In the genomic region with DNA sequence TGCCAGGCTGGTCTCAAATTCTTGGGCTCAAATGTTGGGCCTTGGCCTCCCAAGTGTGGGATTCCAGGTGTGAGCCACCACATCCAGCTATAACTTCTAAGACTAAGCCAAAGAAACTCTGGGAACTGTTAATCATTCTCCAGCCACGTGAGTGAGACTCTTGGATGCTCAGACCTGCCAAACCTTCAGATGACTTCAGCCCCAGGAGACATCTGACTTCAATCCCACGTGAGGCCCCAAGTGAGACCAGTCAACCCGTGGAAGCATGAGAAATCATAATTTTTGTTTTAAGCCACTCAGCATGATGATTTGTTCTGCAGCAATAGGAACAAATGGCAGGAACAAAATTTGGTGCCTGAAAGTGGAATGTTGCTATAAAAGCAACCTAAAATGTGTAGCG, we compare ENCODE assay signal across 20 cellular contexts. TPM values are rescaled to one million over a fixed set of nuclear protein-coding genes. Genes with fewer than 3 reads are reported as not detected.
DNase-seq lines count a peak whose midpoint lies in the region; TF ChIP-seq lines count a peak whose summit lies in the region.
"Had no signal": no experiment of that assay in that cellular context is flagged by ENCODE, and none has a peak within 500 bp of the region (broad histone marks: within the 10 kb centered on the region; RNA-seq: fewer than 3 reads in every experiment).

No MANE protein-coding gene starts in this region.

- H3K4me1 Mint-ChIP-seq in progenitor cell of endocrine pancreas (ENCODE audit: low read depth), result peaks cover 16% of the 10 kb centered on the region

- peaks cover 4% of the 10 kb centered on the region for H3K9me3 Mint-ChIP-seq in progenitor cell of endocrine pancreas (ENCODE audit: low read depth)
- H3K9me3 Mint-ChIP-seq: CD4-positive, CD25-positive, alpha-beta regulatory T cell; CD8-positive, alpha-beta T cell had no signal

- H3K4me3 ChIP-seq in HUES48 (ENCODE audit: low read depth, low read length) (no peak overlapping the region), epithelial cell of proximal tubule (ENCODE audit: low read depth, low read length) (no peak overlapping the region)
- H3K4me3 ChIP-seq: BLaER1 had no signal

- TF ChIP-seq CTCF in epithelial cell of proximal tubule (conservative IDR thresholded peaks at IDR 0.05; ENCODE audit: low read depth, low read length), result no peak
- TF ChIP-seq CTCF in progenitor cell of endocrine pancreas (IDR thresholded peaks at IDR 0.05; ENCODE audit: unreplicated experiment), result no peak
- TF ChIP-seq CTCF in GM10266 (IDR thresholded peaks at IDR 0.05; ENCODE audit: control insufficient read depth, insufficient read depth, low read depth, missing control alignments), result no peak

- H3K4me1 ChIP-seq in HUES48 (ENCODE audit: control insufficient read depth, insufficient read depth, low read length), result peaks cover 24% of the 10 kb centered on the region

- H3K4me3 Mint-ChIP-seq in progenitor cell of endocrine pancreas (ENCODE audit: low read depth), result no peak overlapping the region
- H3K4me3 Mint-ChIP-seq: B cell; CD4-positive, CD25-positive, alpha-beta regulatory T cell; CD8-positive, alpha-beta T cell had no signal

- H3K9me3 ChIP-seq in HUES48 (ENCODE audit: control insufficient read depth, insufficient read depth, low read length), result no peaks in the 10 kb centered on the region; the same call in 1 of the 2 replicates
- H3K9me3 ChIP-seq: BLaER1 had no signal

- H3K27ac Mint-ChIP-seq in progenitor cell of endocrine pancreas, result peak overlapping the region; percentile 16
- H3K27ac Mint-ChIP-seq: B cell; CD4-positive, CD25-positive, alpha-beta regulatory T cell; CD8-positive, alpha-beta T cell had no signal

- no peaks in the 10 kb centered on the region for H3K27me3 Mint-ChIP-seq in progenitor cell of endocrine pancreas

- peak overlapping the region; percentile 43 for H3K27ac ChIP-seq in HUES48 (ENCODE audit: low read depth, low read length)
- H3K27ac ChIP-seq: 22Rv1, BLaER1, C4-2B had no signal

- H3K36me3 ChIP-seq in HUES48 (ENCODE audit: control insufficient read depth, insufficient read depth, low read length), result no peaks in the 10 kb centered on the region
- H3K36me3 ChIP-seq: BLaER1 had no signal

- no peaks in the 10 kb centered on the region for H3K27me3 ChIP-seq in HUES48 (ENCODE audit: control insufficient read depth, insufficient read depth, low read length)
- H3K27me3 ChIP-seq: BLaER1 had no signal

- peak; percentile 49 for DNase-seq in epithelial cell of proximal tubule (ENCODE audit: low read depth)
- DNase-seq in islet precursor cell, result peak; percentile 27
- DNase-seq in progenitor cell of endocrine pancreas (ENCODE audit: low spot score, unreplicated experiment), result no peak
- no peak for DNase-seq in dermis blood vessel endothelial cell
- DNase-seq in GM10266 (ENCODE audit: extremely low spot score), result no peak
- DNase-seq in COR-L47 (lab: John Stamatoyannopoulos, UW), result no peak
- DNase-seq in OCI-M2 (lab: John Stamatoyannopoulos, UW; ENCODE audit: unreplicated experiment), result no peak
- DNase-seq: CD8-positive, alpha-beta T cell; DMS 273 treated with DMSO at 0.1 percent for 48 hours; DMS53; DMS79 treated with DMSO at 0.1 percent for 48 hours; GF-D8; GOT3; HCEC 1CT had no signal

- H3K9ac ChIP-seq in HUES48 (ENCODE audit: low read depth, low read length), result no peak overlapping the region
- H3K9ac ChIP-seq: BLaER1 had no signal

- no peaks in the 10 kb centered on the region for H3K36me3 Mint-ChIP-seq in progenitor cell of endocrine pancreas (ENCODE audit: insufficient read depth)
- H3K36me3 Mint-ChIP-seq: CD4-positive, CD25-positive, alpha-beta regulatory T cell; CD8-positive, alpha-beta T cell had no signal

RNA-seq across cellular contexts. Expression of a gene that starts 4.3 kb away (rescaled TPM):
- total RNA-seq in epithelial cell of proximal tubule (122 and 165 TPM in 2 replicates), progenitor cell of endocrine pancreas (147 and 162 TPM in 2 replicates), dermis blood vessel endothelial cell (57.3 and 93.5 TPM in 2 replicates)

Comparison
In these comparisons a context has a peak if more than half of its experiments do, and no peak if none do; other contexts are left out.
1. DNase-seq: peak in epithelial cell of proximal tubule (single experiment) and islet precursor cell (single experiment); none in progenitor cell of endocrine pancreas (single experiment), dermis blood vessel endothelial cell (single experiment), GM10266 (single experiment), COR-L47 (single experiment) and OCI-M2 (single experiment).